ENCODE assay signal across 1 cellular context in the genomic region with DNA sequence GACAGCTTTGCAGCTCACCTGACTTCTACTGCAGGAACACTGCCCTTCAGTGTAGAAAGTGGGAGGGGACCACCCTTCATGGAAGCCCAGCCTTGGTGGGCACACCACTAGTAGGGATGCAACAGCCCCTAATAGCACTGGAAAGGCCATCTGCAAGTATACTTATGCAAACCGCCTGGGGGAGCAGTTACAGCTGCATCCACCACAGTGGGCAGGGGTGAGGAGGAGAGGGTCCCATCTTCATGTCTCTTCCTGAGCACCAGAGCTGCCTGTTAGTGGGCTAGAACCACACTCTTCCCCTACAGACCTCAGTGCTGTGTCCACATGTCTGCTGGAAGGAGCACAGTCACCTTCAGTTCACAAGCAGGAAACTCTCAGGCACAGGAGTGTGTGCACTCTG.
TF ChIP-seq lines count a peak whose summit lies in the region.

No MANE protein-coding gene starts in this region.

TF ChIP-seq in H1, 55 proteins besides CTCF, POLR2A, EP300 and RAD21 (continued from another document):
- TF ChIP-seq, protein P1, sequence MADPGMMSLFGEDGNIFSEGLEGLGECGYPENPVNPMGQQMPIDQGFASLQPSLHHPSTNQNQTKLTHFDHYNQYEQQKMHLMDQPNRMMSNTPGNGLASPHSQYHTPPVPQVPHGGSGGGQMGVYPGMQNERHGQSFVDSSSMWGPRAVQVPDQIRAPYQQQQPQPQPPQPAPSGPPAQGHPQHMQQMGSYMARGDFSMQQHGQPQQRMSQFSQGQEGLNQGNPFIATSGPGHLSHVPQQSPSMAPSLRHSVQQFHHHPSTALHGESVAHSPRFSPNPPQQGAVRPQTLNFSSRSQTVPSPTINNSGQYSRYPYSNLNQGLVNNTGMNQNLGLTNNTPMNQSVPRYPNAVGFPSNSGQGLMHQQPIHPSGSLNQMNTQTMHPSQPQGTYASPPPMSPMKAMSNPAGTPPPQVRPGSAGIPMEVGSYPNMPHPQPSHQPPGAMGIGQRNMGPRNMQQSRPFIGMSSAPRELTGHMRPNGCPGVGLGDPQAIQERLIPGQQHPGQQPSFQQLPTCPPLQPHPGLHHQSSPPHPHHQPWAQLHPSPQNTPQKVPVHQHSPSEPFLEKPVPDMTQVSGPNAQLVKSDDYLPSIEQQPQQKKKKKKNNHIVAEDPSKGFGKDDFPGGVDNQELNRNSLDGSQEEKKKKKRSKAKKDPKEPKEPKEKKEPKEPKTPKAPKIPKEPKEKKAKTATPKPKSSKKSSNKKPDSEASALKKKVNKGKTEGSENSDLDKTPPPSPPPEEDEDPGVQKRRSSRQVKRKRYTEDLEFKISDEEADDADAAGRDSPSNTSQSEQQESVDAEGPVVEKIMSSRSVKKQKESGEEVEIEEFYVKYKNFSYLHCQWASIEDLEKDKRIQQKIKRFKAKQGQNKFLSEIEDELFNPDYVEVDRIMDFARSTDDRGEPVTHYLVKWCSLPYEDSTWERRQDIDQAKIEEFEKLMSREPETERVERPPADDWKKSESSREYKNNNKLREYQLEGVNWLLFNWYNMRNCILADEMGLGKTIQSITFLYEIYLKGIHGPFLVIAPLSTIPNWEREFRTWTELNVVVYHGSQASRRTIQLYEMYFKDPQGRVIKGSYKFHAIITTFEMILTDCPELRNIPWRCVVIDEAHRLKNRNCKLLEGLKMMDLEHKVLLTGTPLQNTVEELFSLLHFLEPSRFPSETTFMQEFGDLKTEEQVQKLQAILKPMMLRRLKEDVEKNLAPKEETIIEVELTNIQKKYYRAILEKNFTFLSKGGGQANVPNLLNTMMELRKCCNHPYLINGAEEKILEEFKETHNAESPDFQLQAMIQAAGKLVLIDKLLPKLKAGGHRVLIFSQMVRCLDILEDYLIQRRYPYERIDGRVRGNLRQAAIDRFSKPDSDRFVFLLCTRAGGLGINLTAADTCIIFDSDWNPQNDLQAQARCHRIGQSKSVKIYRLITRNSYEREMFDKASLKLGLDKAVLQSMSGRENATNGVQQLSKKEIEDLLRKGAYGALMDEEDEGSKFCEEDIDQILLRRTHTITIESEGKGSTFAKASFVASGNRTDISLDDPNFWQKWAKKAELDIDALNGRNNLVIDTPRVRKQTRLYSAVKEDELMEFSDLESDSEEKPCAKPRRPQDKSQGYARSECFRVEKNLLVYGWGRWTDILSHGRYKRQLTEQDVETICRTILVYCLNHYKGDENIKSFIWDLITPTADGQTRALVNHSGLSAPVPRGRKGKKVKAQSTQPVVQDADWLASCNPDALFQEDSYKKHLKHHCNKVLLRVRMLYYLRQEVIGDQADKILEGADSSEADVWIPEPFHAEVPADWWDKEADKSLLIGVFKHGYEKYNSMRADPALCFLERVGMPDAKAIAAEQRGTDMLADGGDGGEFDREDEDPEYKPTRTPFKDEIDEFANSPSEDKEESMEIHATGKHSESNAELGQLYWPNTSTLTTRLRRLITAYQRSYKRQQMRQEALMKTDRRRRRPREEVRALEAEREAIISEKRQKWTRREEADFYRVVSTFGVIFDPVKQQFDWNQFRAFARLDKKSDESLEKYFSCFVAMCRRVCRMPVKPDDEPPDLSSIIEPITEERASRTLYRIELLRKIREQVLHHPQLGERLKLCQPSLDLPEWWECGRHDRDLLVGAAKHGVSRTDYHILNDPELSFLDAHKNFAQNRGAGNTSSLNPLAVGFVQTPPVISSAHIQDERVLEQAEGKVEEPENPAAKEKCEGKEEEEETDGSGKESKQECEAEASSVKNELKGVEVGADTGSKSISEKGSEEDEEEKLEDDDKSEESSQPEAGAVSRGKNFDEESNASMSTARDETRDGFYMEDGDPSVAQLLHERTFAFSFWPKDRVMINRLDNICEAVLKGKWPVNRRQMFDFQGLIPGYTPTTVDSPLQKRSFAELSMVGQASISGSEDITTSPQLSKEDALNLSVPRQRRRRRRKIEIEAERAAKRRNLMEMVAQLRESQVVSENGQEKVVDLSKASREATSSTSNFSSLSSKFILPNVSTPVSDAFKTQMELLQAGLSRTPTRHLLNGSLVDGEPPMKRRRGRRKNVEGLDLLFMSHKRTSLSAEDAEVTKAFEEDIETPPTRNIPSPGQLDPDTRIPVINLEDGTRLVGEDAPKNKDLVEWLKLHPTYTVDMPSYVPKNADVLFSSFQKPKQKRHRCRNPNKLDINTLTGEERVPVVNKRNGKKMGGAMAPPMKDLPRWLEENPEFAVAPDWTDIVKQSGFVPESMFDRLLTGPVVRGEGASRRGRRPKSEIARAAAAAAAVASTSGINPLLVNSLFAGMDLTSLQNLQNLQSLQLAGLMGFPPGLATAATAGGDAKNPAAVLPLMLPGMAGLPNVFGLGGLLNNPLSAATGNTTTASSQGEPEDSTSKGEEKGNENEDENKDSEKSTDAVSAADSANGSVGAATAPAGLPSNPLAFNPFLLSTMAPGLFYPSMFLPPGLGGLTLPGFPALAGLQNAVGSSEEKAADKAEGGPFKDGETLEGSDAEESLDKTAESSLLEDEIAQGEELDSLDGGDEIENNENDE (IDR thresholded peaks at IDR 0.05; ENCODE audit: insufficient replicate concordance, low read length), result no peak
- TF ChIP-seq GABPA (IDR thresholded peaks at IDR 0.05; ENCODE audit: borderline replicate concordance, insufficient read depth, low read length) (no peak), FOSL1 (IDR thresholded peaks at IDR 0.05; ENCODE audit: insufficient read depth, low read depth, low read length) (no peak), BCL11A (IDR thresholded peaks at IDR 0.05; ENCODE audit: low read depth in 2 of 2, low read length in 2 of 2) (no peak), KDM5A (IDR thresholded peaks at IDR 0.05; ENCODE audit: low read length) (no peak), RBBP5 (IDR thresholded peaks at IDR 0.05; ENCODE audit: borderline replicate concordance, low read depth, low read length) (no peak), NRF1 (IDR thresholded peaks at IDR 0.05; ENCODE audit: low read depth, low read length) (no peak), EGR1 (IDR thresholded peaks at IDR 0.05; ENCODE audit: borderline replicate concordance, low read depth, low read length) (no peak), KDM1A (IDR thresholded peaks at IDR 0.05; ENCODE audit: borderline replicate concordance, low read length) (no peak)
- TF ChIP-seq, protein P2, sequence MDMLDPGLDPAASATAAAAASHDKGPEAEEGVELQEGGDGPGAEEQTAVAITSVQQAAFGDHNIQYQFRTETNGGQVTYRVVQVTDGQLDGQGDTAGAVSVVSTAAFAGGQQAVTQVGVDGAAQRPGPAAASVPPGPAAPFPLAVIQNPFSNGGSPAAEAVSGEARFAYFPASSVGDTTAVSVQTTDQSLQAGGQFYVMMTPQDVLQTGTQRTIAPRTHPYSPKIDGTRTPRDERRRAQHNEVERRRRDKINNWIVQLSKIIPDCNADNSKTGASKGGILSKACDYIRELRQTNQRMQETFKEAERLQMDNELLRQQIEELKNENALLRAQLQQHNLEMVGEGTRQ (IDR thresholded peaks at IDR 0.05; ENCODE audit: low read length), result no peak
- TF ChIP-seq, protein P3, sequence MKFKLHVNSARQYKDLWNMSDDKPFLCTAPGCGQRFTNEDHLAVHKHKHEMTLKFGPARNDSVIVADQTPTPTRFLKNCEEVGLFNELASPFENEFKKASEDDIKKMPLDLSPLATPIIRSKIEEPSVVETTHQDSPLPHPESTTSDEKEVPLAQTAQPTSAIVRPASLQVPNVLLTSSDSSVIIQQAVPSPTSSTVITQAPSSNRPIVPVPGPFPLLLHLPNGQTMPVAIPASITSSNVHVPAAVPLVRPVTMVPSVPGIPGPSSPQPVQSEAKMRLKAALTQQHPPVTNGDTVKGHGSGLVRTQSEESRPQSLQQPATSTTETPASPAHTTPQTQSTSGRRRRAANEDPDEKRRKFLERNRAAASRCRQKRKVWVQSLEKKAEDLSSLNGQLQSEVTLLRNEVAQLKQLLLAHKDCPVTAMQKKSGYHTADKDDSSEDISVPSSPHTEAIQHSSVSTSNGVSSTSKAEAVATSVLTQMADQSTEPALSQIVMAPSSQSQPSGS (IDR thresholded peaks at IDR 0.05; ENCODE audit: low read length), result no peak
